8 cellular contexts compared by ENCODE assay signal in the genomic region with DNA sequence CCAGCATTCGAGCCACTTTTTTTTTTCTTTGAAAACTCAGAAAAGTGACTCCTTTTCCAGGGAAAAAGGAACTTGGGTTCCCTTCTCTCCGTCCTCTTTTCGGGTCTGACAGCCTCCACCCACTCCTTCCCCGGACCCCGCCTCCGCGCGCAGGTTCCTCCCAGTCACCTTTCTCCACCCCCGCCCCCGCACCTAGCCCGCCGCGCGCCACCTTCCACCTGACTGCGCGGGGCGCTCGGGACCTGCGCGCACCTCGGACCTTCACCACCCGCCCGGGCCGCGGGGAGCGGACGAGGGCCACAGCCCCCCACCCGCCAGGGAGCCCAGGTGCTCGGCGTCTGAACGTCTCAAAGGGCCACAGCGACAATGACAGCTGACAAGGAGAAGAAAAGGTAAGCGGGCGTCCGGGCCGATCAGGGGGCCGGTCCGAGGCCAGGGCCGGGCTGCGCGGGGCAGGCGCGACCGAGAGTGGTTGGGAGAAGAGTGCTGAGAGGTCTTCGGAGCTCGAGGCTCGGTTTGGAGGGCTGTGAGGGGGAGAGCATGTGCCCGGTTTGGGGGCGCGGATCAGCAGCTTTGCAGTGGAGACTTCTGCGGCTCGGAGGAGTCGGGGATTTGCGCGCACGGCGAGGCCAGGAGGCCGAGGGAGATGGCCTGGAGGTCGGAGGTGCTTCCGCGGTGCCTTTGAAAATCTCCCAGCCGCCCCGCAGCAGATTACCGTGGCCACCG. TPM values are rescaled to one million over a fixed set of nuclear protein-coding genes. Genes with fewer than 3 reads are reported as not detected.
A peak's percentile ranks its signal among the peaks of the same experiment; 100 is the strongest.
DNase-seq lines count a peak whose midpoint lies in the region; ATAC-seq and TF ChIP-seq lines count a peak whose summit lies in the region.

No MANE protein-coding gene starts in this region.

- H3K27ac Mint-ChIP-seq in activated naive CD8-positive, alpha-beta T cell treated with anti-CD3 and anti-CD28 coated beads for 36 hours: no peak overlapping the region

- peaks cover 21% of the 10 kb centered on the region for H3K4me1 Mint-ChIP-seq in activated naive CD8-positive, alpha-beta T cell treated with anti-CD3 and anti-CD28 coated beads for 36 hours

- H3K4me3 Mint-ChIP-seq in activated naive CD8-positive, alpha-beta T cell treated with anti-CD3 and anti-CD28 coated beads for 36 hours: peak overlapping the region; percentile 82

- no peaks in the 10 kb centered on the region for H3K9me3 ChIP-seq in SK-N-MC (ENCODE audit: low read depth, low read length)

- H3K27ac ChIP-seq in 22Rv1 (peak overlapping the region; percentile 39; the same call in 1 of the 2 replicates), SK-N-MC (no peak overlapping the region)

- H3K36me3 ChIP-seq in SK-N-MC (ENCODE audit: insufficient read depth, low read length): no peaks in the 10 kb centered on the region

- TF ChIP-seq CTCF in 22Rv1 (IDR thresholded peaks at IDR 0.05): no peak

- H3K4me3 ChIP-seq in SK-N-MC: peak overlapping the region; percentile 81
- H3K4me3 ChIP-seq in skeletal muscle cell (ENCODE audit: low read depth, low read length): peak overlapping the region; percentile 63

- no peaks in the 10 kb centered on the region for H3K36me3 Mint-ChIP-seq in activated naive CD8-positive, alpha-beta T cell treated with anti-CD3 and anti-CD28 coated beads for 36 hours

- H3K9me3 Mint-ChIP-seq in activated naive CD8-positive, alpha-beta T cell treated with anti-CD3 and anti-CD28 coated beads for 36 hours: no peaks in the 10 kb centered on the region

- H3K27me3 Mint-ChIP-seq in activated naive CD8-positive, alpha-beta T cell treated with anti-CD3 and anti-CD28 coated beads for 36 hours: peaks cover 76% of the 10 kb centered on the region

- DNase-seq in SK-N-MC (ENCODE audit: low read depth, low spot score) (no peak), hepatic stellate cell (ENCODE audit: low spot score) (peak; percentile 39), skeletal muscle cell (ENCODE audit: low read depth) (no peak), GDM1 (lab: John Stamatoyannopoulos, UW) (no peak)
- DNase-seq in activated naive CD8-positive, alpha-beta T cell treated with anti-CD3 and anti-CD28 coated beads for 36 hours: peak; percentile 57

- ATAC-seq in GM18867 (IDR thresholded peaks at IDR 0.05; ENCODE audit: unreplicated experiment) (peak; percentile 52), HG03159 (IDR thresholded peaks at IDR 0.05; ENCODE audit: unreplicated experiment) (peak; percentile 38)

- no peak overlapping the region for H3K9ac ChIP-seq in SK-N-MC (ENCODE audit: insufficient read length)

RNA-seq across cellular contexts. Expression of gene EPAS1, which starts 0.5 kb away (rescaled TPM):
- total RNA-seq in activated naive CD8-positive, alpha-beta T cell treated with anti-CD3 and anti-CD28 coated beads for 36 hours: 1 to 10 TPM in 1 of 2 experiments, under 1 TPM in 1; 0.78 to 1.5 TPM

Comparison
In these comparisons a context has a peak if more than half of its experiments do, and no peak if none do; other contexts are left out.
1. DNase-seq: peak in activated naive CD8-positive, alpha-beta T cell treated with anti-CD3 and anti-CD28 coated beads for 36 hours (single experiment) and hepatic stellate cell (single experiment); none in SK-N-MC (single experiment), skeletal muscle cell (single experiment) and GDM1 (single experiment).